Comparison of ENCODE assay signal across 1 cellular context in genomic region chr7:12884856-12885440, GRCh38.
TF ChIP-seq lines count a peak whose summit lies in the region.

No MANE protein-coding gene starts in this region.

TF ChIP-seq in A549, 52 proteins besides CTCF, POLR2A, EP300 and RAD21 (continued from another document):
- TF ChIP-seq BCL3 (IDR thresholded peaks at IDR 0.05) (no peak), CHD2 (IDR thresholded peaks at IDR 0.05; ENCODE audit: low read length, partially characterized antibody) (no peak)
